In the genomic region with DNA sequence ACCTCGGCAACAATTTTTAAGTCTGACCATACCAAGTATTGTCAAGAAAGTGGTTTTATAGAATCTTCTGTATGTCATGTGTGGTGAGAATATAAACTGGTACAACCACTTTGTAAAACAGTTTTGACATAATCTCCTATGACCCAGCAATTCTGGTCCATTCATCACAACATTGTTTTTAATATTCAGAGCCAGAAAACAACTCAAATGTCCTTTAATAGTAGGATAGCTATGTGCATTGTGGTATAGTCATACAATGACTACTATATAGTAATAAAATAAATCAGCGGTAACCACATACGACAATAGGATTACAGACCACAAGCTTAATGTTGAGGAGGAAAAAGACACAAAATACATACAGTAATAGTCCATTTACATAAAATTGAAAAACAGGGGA, we compare ENCODE assay signal across 2 cellular contexts.
TF ChIP-seq lines count a peak whose summit lies in the region.

No MANE protein-coding gene starts in this region.

TF ChIP-seq in liver, 16 proteins besides CTCF, POLR2A, EP300 and RAD21 (continued from another document):
- TF ChIP-seq REST (IDR thresholded peaks at IDR 0.05) (no peak), HNF4G (IDR thresholded peaks at IDR 0.05) (no peak), YY1 (IDR thresholded peaks at IDR 0.05) (no peak), SP1 (IDR thresholded peaks at IDR 0.05) (no peak), NR2F2 (IDR thresholded peaks at IDR 0.05) (no peak), HNF4A (conservative IDR thresholded peaks at IDR 0.05) (no peak), TAF1 (conservative IDR thresholded peaks at IDR 0.05) (no peak), JUND (IDR thresholded peaks at IDR 0.05) (no peak)
- TF ChIP-seq, protein P1, sequence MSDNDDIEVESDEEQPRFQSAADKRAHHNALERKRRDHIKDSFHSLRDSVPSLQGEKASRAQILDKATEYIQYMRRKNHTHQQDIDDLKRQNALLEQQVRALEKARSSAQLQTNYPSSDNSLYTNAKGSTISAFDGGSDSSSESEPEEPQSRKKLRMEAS (IDR thresholded peaks at IDR 0.05): no peak
- TF ChIP-seq, protein P2, sequence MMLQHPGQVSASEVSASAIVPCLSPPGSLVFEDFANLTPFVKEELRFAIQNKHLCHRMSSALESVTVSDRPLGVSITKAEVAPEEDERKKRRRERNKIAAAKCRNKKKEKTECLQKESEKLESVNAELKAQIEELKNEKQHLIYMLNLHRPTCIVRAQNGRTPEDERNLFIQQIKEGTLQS (IDR thresholded peaks at IDR 0.05): no peak
TF ChIP-seq in liver: peak in this region for 0.

TF ChIP-seq in HepG2, 621 proteins besides CTCF, POLR2A, EP300 and RAD21 (continued from another document):
- TF ChIP-seq ZNF558 (CRISPR knock-in tag; IDR thresholded peaks at IDR 0.05; ENCODE audit: borderline replicate concordance) (no peak), HIVEP1 (CRISPR knock-in tag; IDR thresholded peaks at IDR 0.05) (no peak), DBP (CRISPR knock-in tag; IDR thresholded peaks at IDR 0.05; ENCODE audit: not compliant biosample characterization) (no peak), ZNF235 (CRISPR knock-in tag; IDR thresholded peaks at IDR 0.05; ENCODE audit: borderline replicate concordance) (no peak), ZBTB33 (CRISPR knock-in tag; IDR thresholded peaks at IDR 0.05) (no peak), ZNF780A (CRISPR knock-in tag; IDR thresholded peaks at IDR 0.05) (no peak), MIER3 (CRISPR knock-in tag; IDR thresholded peaks at IDR 0.05; ENCODE audit: borderline replicate concordance) (no peak), SP5 (CRISPR knock-in tag; IDR thresholded peaks at IDR 0.05; ENCODE audit: borderline replicate concordance, low read depth) (no peak), ZNF530 (CRISPR knock-in tag; IDR thresholded peaks at IDR 0.05; ENCODE audit: low read depth) (no peak)
